In genomic region chr3:75435779-75436376, GRCh38 we compare ENCODE assay signal across 8 cellular contexts.
A peak's percentile ranks its signal among the peaks of the same experiment; 100 is the strongest.
DNase-seq lines count a peak whose midpoint lies in the region; ATAC-seq and TF ChIP-seq lines count a peak whose summit lies in the region.
"Not testable (repeated sequence)": the region's sequence is repeated elsewhere in the genome, so short reads cannot be mapped to it uniquely, and the experiment has no call there.

No MANE protein-coding gene starts in this region.

- intact Hi-C loops in activated T-helper 2 cell treated with anti-CD3 and anti-CD28 coated beads, Interferon-gamma antibody, Interleukin-2, Interleukin-4, amounts not matched to agents 10 μg/mL and 5 μg/mL and 100 μg/mL, durations not matched to agents 14 hours and 24 hours and 36 hours (cut with micrococcal nuclease) = loop anchor here (1.0 kb wide), 1 partner anchor 176 kb away; no protein-coding TSS in a partner anchor
- intact Hi-C loops in sigmoid colon (cut with DNase I) = loop anchor here (5.0 to 10.0 kb wide), 2 partner anchors 206 to 349 kb away; partner anchors contain the start of gene ZNF717

- peak overlapping the region; percentile 76 for H2AFZ ChIP-seq in Karpas-422 (ENCODE audit: low read length)

- not testable (repeated sequence) for H3K9me3 Mint-ChIP-seq in activated T-helper 2 cell treated with anti-CD3 and anti-CD28 coated beads, Interferon-gamma antibody, Interleukin-2, Interleukin-4, amounts not matched to agents 10 μg/mL and 5 μg/mL and 100 μg/mL, durations not matched to agents 14 hours and 24 hours and 36 hours; endothelial cell (ENCODE audit: unreplicated experiment)

- peak overlapping the region; percentile 66 for H3K4me2 ChIP-seq in Karpas-422 (ENCODE audit: low read depth, low read length, poor library complexity, severe bottlenecking)

- H3K79me2 ChIP-seq in Karpas-422 (ENCODE audit: low read length) = peaks cover 14% of the 10 kb centered on the region

- not testable (repeated sequence) for TF ChIP-seq EP300 in sigmoid colon (IDR thresholded peaks at IDR 0.05)

- 3% methylated on average over 38 of the region's 38 CpGs for WGBS in liver
- 0 to 1% methylated on average over 38 of the region's 38 CpGs for WGBS in sigmoid colon, 2 donors

- not testable (repeated sequence) for H3K4me1 ChIP-seq in Karpas-422 (ENCODE audit: low read length)
- peaks cover 0 to 10% (median 3%) of the 10 kb centered on the region in 4 donors for H3K4me1 ChIP-seq in liver (ENCODE audit: control insufficient read depth in 4 of 4, insufficient read depth in 4 of 4, low read length in 3 of 4)
- peaks cover 0 to 23% (median 9%) of the 10 kb centered on the region in 4 donors for H3K4me1 ChIP-seq in sigmoid colon

- not testable (repeated sequence) for H3K27me3 ChIP-seq in Karpas-422 (ENCODE audit: low read length); liver (ENCODE audit: control insufficient read depth in 4 of 4, insufficient read depth in 4 of 4, low read length in 3 of 4); sigmoid colon

- H3K27me3 Mint-ChIP-seq in activated T-helper 2 cell treated with anti-CD3 and anti-CD28 coated beads, Interferon-gamma antibody, Interleukin-2, Interleukin-4, amounts not matched to agents 10 μg/mL and 5 μg/mL and 100 μg/mL, durations not matched to agents 14 hours and 24 hours and 36 hours (ENCODE audit: low read depth); endothelial cell (ENCODE audit: unreplicated experiment): not testable (repeated sequence)

- peak overlapping the region; percentile 91 for H3K4me3 Mint-ChIP-seq in activated T-helper 2 cell treated with anti-CD3 and anti-CD28 coated beads, Interferon-gamma antibody, Interleukin-2, Interleukin-4, amounts not matched to agents 10 μg/mL and 5 μg/mL and 100 μg/mL, durations not matched to agents 14 hours and 24 hours and 36 hours (ENCODE audit: low read depth)
- H3K4me3 Mint-ChIP-seq in endothelial cell (ENCODE audit: unreplicated experiment) = peak overlapping the region; percentile 93

- DNase-seq in AG08395 (ENCODE audit: low spot score) (peak; percentile 28), Karpas-422 (peak; percentile 84), OCI-M1 (lab: John Stamatoyannopoulos, UW) (peak; percentile 68), sigmoid colon (peak; percentile 73)
- not testable (repeated sequence) for DNase-seq in activated T-helper 2 cell treated with anti-CD3 and anti-CD28 coated beads, Interferon-gamma antibody, Interleukin-2, Interleukin-4, amounts not matched to agents 10 μg/mL and 5 μg/mL and 100 μg/mL, durations not matched to agents 14 hours and 24 hours and 36 hours (ENCODE audit: low spot score); endothelial cell (ENCODE audit: low spot score)

- not testable (repeated sequence) for H4K20me1 ChIP-seq in Karpas-422 (ENCODE audit: insufficient read depth, low read depth, low read length)

- peaks cover 15% of the 10 kb centered on the region for H3K4me1 Mint-ChIP-seq in activated T-helper 2 cell treated with anti-CD3 and anti-CD28 coated beads, Interferon-gamma antibody, Interleukin-2, Interleukin-4, amounts not matched to agents 10 μg/mL and 5 μg/mL and 100 μg/mL, durations not matched to agents 14 hours and 24 hours and 36 hours (ENCODE audit: low read depth)
- H3K4me1 Mint-ChIP-seq in endothelial cell (ENCODE audit: unreplicated experiment) = not testable (repeated sequence)

- peak overlapping the region; percentile 56 for H3K9ac ChIP-seq in Karpas-422 (ENCODE audit: low read length)
- not testable (repeated sequence) for H3K9ac ChIP-seq in liver (ENCODE audit: low read depth in 1 of 2, low read length in 2 of 2)

- not testable (repeated sequence) for TF ChIP-seq RAD21 in liver (IDR thresholded peaks at IDR 0.05)

- not testable (repeated sequence) for H3K36me3 ChIP-seq in Karpas-422 (ENCODE audit: insufficient read depth, low read length); liver (ENCODE audit: control insufficient read depth in 4 of 4, insufficient read depth in 3 of 4, low read depth in 1 of 4, low read length in 3 of 4); sigmoid colon

- not testable (repeated sequence) for TF ChIP-seq POLR2A in sigmoid colon (IDR thresholded peaks at IDR 0.05)

- H3K36me3 Mint-ChIP-seq in activated T-helper 2 cell treated with anti-CD3 and anti-CD28 coated beads, Interferon-gamma antibody, Interleukin-2, Interleukin-4, amounts not matched to agents 10 μg/mL and 5 μg/mL and 100 μg/mL, durations not matched to agents 14 hours and 24 hours and 36 hours (ENCODE audit: low read depth); endothelial cell (ENCODE audit: low read depth, unreplicated experiment): not testable (repeated sequence)

- not testable (repeated sequence) for H3K9me2 ChIP-seq in Karpas-422 (replicated peaks; ENCODE audit: insufficient read depth, low read length)

- H3K4me3 ChIP-seq in Karpas-422 (ENCODE audit: low read length) (peak overlapping the region; percentile 65), liver (ENCODE audit: low read depth in 1 of 3, low read length in 3 of 3) (peak overlapping the region; percentile 48 to 57 (median 53)), sigmoid colon (peak overlapping the region; percentile 77 to 91 (median 84))

- TF ChIP-seq CTCF in endothelial cell (IDR thresholded peaks at IDR 0.05; ENCODE audit: unreplicated experiment); liver (IDR thresholded peaks at IDR 0.05; ENCODE audit: low read depth, low read length, missing input control); sigmoid colon (IDR thresholded peaks at IDR 0.05): not testable (repeated sequence)

- not testable (repeated sequence) for H3K9me3 ChIP-seq in Karpas-422 (ENCODE audit: low read length); liver (ENCODE audit: control insufficient read depth in 4 of 4, low read length in 3 of 4); sigmoid colon

- ATAC-seq in GM18519 (IDR thresholded peaks at IDR 0.05; ENCODE audit: low FRiP score, unreplicated experiment) = peak; percentile 25

- peak overlapping the region; percentile 76 for H3K27ac Mint-ChIP-seq in activated T-helper 2 cell treated with anti-CD3 and anti-CD28 coated beads, Interferon-gamma antibody, Interleukin-2, Interleukin-4, amounts not matched to agents 10 μg/mL and 5 μg/mL and 100 μg/mL, durations not matched to agents 14 hours and 24 hours and 36 hours
- H3K27ac Mint-ChIP-seq in endothelial cell (ENCODE audit: unreplicated experiment) = peak overlapping the region; percentile 27

- H3K27ac ChIP-seq in Karpas-422 (ENCODE audit: low read length) = not testable (repeated sequence)
- peak overlapping the region; percentile 82 to 84 for H3K27ac ChIP-seq in liver (ENCODE audit: low read depth in 1 of 2, low read length in 2 of 2)
- peak overlapping the region; percentile 87 to 91 (median 88) for H3K27ac ChIP-seq in sigmoid colon
